In genomic region chr10:17989908-17990767, GRCh38 we compare ENCODE assay signal across 9 cellular contexts. TPM values are rescaled to one million over a fixed set of nuclear protein-coding genes. Genes with fewer than 3 reads are reported as not detected.
DNase-seq lines count a peak whose midpoint lies in the region; ATAC-seq and TF ChIP-seq lines count a peak whose summit lies in the region.
"Had no signal": no experiment of that assay in that cellular context is flagged by ENCODE, and none has a peak within 500 bp of the region (broad histone marks: within the 10 kb centered on the region; RNA-seq: fewer than 3 reads in every experiment).

No MANE protein-coding gene starts in this region.

- H3K9me3 Mint-ChIP-seq in CD8-positive, alpha-beta T cell = no peaks in the 10 kb centered on the region
- peaks cover 0 to 2% (median 0%) of the 10 kb centered on the region in 6 donors for H3K9me3 Mint-ChIP-seq in immature natural killer cell

- no peaks in the 10 kb centered on the region for H3K4me1 ChIP-seq in CD8-positive, alpha-beta T cell (ENCODE audit: insufficient read depth, low read length)

- H3K4me3 ChIP-seq in fibroblast of pulmonary artery (replicated peaks; ENCODE audit: low read depth, low read length) = no peak overlapping the region
- H3K4me3 ChIP-seq in CD8-positive, alpha-beta T cell (ENCODE audit: low read depth, low read length) = no peak overlapping the region

- no peaks in the 10 kb centered on the region for H3K36me3 ChIP-seq in CD8-positive, alpha-beta T cell (ENCODE audit: insufficient read depth, low read length)

- intact Hi-C loops in CD8-positive, alpha-beta T cell (cut with DNase I, micrococcal nuclease) = no loop called here

- peak; percentile 92 for DNase-seq in ELR (ENCODE audit: low read depth)
- DNase-seq in HT1080 (ENCODE audit: low read depth) = peak; percentile 97
- DNase-seq in fibroblast of pulmonary artery (ENCODE audit: low read depth) = peak; percentile 63
- DNase-seq in CD8-positive, alpha-beta T cell = no peak
- no peak for DNase-seq in mucosa of gallbladder (ENCODE audit: low spot score)
- DNase-seq in immature natural killer cell = no peak
- DNase-seq in NCI-H2081 (lab: John Stamatoyannopoulos, UW) = no peak
- DNase-seq: T-helper 17 cell had no signal

- H3K27ac ChIP-seq in CD8-positive, alpha-beta T cell (ENCODE audit: low read depth, low read length) = no peak overlapping the region

- TF ChIP-seq CTCF in fibroblast of pulmonary artery (IDR thresholded peaks at IDR 0.05; ENCODE audit: low read length, missing control alignments) = no peak
- TF ChIP-seq CTCF in CD8-positive, alpha-beta T cell (IDR thresholded peaks at IDR 0.05) = no peak

- H3K27me3 Mint-ChIP-seq in CD8-positive, alpha-beta T cell (ENCODE audit: low read depth) = no peaks in the 10 kb centered on the region
- peaks cover 0 to 6% (median 0%) of the 10 kb centered on the region in 3 donors for H3K27me3 Mint-ChIP-seq in immature natural killer cell (ENCODE audit: low read depth in 3 of 3)

- no peak overlapping the region for H3K4me3 Mint-ChIP-seq in CD8-positive, alpha-beta T cell
- no peak overlapping the region for H3K4me3 Mint-ChIP-seq in immature natural killer cell
- H3K4me3 Mint-ChIP-seq: T-helper 17 cell had no signal

- H3K36me3 Mint-ChIP-seq in CD8-positive, alpha-beta T cell = no peaks in the 10 kb centered on the region
- H3K36me3 Mint-ChIP-seq in immature natural killer cell = no peaks in the 10 kb centered on the region

- no peaks in the 10 kb centered on the region for H3K9me3 ChIP-seq in CD8-positive, alpha-beta T cell (ENCODE audit: low read length)

- H3K27me3 ChIP-seq in CD8-positive, alpha-beta T cell (ENCODE audit: insufficient read depth, low read length) = no peaks in the 10 kb centered on the region

- CTCF ChIA-PET in CD8-positive, alpha-beta T cell (lab: Charles Lee) = no interaction called here

- no peak overlapping the region for H3K27ac Mint-ChIP-seq in CD8-positive, alpha-beta T cell
- H3K27ac Mint-ChIP-seq in immature natural killer cell = no peak overlapping the region
- H3K27ac Mint-ChIP-seq: T-helper 17 cell had no signal

- no peaks in the 10 kb centered on the region for H3K4me1 Mint-ChIP-seq in CD8-positive, alpha-beta T cell (ENCODE audit: low read depth)
- H3K4me1 Mint-ChIP-seq in immature natural killer cell = no peaks in the 10 kb centered on the region
- H3K4me1 Mint-ChIP-seq: T-helper 17 cell had no signal

- ATAC-seq in GM21786 (IDR thresholded peaks at IDR 0.05; ENCODE audit: unreplicated experiment) = peak; percentile 92
- no peak for ATAC-seq in CD8-positive, alpha-beta T cell
- ATAC-seq: T-helper 17 cell had no signal

- POLR2A ChIA-PET in CD8-positive, alpha-beta T cell (lab: Charles Lee) = no interaction called here

RNA-seq across cellular contexts. Expression of gene SLC39A12, which starts 38.4 kb away (rescaled TPM):
- not detected in 2 replicates for total RNA-seq in HT1080 (2014; rRNA removed; shearing (Covaris generic))
- not detected in 2 replicates for polyA plus RNA-seq in HT1080 (2015; cell fraction: cytosol; rRNA removed)
- not detected in 2 replicates for polyA plus RNA-seq in HT1080 (2015; cell fraction: nucleus; rRNA removed)
- not detected for total RNA-seq in CD8-positive, alpha-beta T cell
- not detected for total RNA-seq in mucosa of gallbladder
- polyA plus RNA-seq in immature natural killer cell = not detected
- total RNA-seq: T-helper 17 cell had no signal

Comparison
In these comparisons a context has a peak if more than half of its experiments do, and no peak if none do; other contexts are left out.
1. DNase-seq: peak in ELR (single experiment), HT1080 (single experiment) and fibroblast of pulmonary artery (single experiment); none in CD8-positive, alpha-beta T cell (0 of 7), mucosa of gallbladder (single experiment), immature natural killer cell (0 of 3) and NCI-H2081 (0 of 2).